ENCODE assay signal across 1 cellular context in the genomic region with DNA sequence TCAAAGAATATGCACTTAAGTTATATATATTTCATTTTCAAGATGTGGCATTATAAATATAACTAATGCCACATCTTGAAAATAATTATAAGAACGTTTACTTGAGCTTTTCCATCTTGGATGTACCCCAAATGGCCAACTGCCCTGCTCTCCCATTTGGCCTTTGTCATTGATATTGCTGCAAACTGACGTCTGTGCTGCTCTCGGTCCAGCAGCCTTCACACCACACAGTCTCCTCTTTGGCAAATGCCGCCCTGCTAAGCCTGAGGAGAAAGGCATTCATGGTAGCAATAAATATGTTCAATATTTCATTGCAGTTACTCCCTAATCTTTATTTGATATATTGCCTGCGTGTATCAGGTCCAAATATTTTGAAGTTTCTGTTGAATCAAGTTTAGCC.
TF ChIP-seq lines count a peak whose summit lies in the region.

No MANE protein-coding gene starts in this region.

TF ChIP-seq in SK-N-SH treated with all-trans-retinoic acid at 6 μM for 48 hours, 23 proteins besides CTCF, POLR2A, EP300 and RAD21 (continued from another document):
- no peak for TF ChIP-seq ZNF565 (CRISPR knock-in tag; conservative IDR thresholded peaks at IDR 0.05; ENCODE audit: low read depth)
- no peak for TF ChIP-seq ZNF70 (CRISPR knock-in tag; IDR thresholded peaks at IDR 0.05)
- TF ChIP-seq TOX (CRISPR knock-in tag; IDR thresholded peaks at IDR 0.05; ENCODE audit: borderline replicate concordance) = no peak
- TF ChIP-seq CSDC2 (CRISPR knock-in tag; IDR thresholded peaks at IDR 0.05) = no peak
